In genomic region chr11:108221981-108222685, GRCh38 we compare ENCODE assay signal across 1 cellular context.
TF ChIP-seq lines count a peak whose summit lies in the region.

Gene NPAT (minus strand): TSS chr11:108222638. CDS start chr11:108222536, 102 bp downstream.

TF ChIP-seq in HepG2, 621 proteins besides CTCF, POLR2A, EP300 and RAD21 (continued from another document and continues in another):
- TF ChIP-seq ZNF136 (CRISPR knock-in tag; IDR thresholded peaks at IDR 0.05; ENCODE audit: low read depth) (0 out of 2 replicates have a peak, but pooled peaks have one; percentile 10), TFDP2 (CRISPR knock-in tag; IDR thresholded peaks at IDR 0.05) (no peak), SPEN (CRISPR knock-in tag; IDR thresholded peaks at IDR 0.05; ENCODE audit: low read depth) (no peak), KDM5B (CRISPR knock-in tag; IDR thresholded peaks at IDR 0.05; ENCODE audit: borderline replicate concordance) (no peak), PAXIP1 (CRISPR knock-in tag; conservative IDR thresholded peaks at IDR 0.05) (no peak), HOXA3 (CRISPR knock-in tag; IDR thresholded peaks at IDR 0.05) (no peak), ATF2 (CRISPR knock-in tag; IDR thresholded peaks at IDR 0.05) (no peak), ZNF670 (CRISPR knock-in tag; IDR thresholded peaks at IDR 0.05; ENCODE audit: borderline replicate concordance) (peak; percentile 17; the same call in 1 of the 2 replicates), ZNF775 (CRISPR knock-in tag; IDR thresholded peaks at IDR 0.05; ENCODE audit: borderline replicate concordance) (no peak), ZUFSP (CRISPR knock-in tag; IDR thresholded peaks at IDR 0.05; ENCODE audit: borderline replicate concordance) (no peak), ZNF691 (CRISPR knock-in tag; IDR thresholded peaks at IDR 0.05; ENCODE audit: borderline replicate concordance, low read depth) (no peak), NFIB (CRISPR knock-in tag; IDR thresholded peaks at IDR 0.05; ENCODE audit: borderline replicate concordance) (no peak), POLR2G (IDR thresholded peaks at IDR 0.05; ENCODE audit: low read depth, low read length) (peak; percentile 69), TERF1 (CRISPR knock-in tag; IDR thresholded peaks at IDR 0.05) (no peak), ZNF580 (CRISPR knock-in tag; IDR thresholded peaks at IDR 0.05; ENCODE audit: borderline replicate concordance, low read depth) (no peak), FUBP1 (CRISPR knock-in tag; IDR thresholded peaks at IDR 0.05; ENCODE audit: borderline replicate concordance) (0 out of 2 replicates have a peak, but pooled peaks have one; percentile 63), RNF2 (conservative IDR thresholded peaks at IDR 0.05; ENCODE audit: low read depth) (no peak), THYN1 (CRISPR knock-in tag; IDR thresholded peaks at IDR 0.05; ENCODE audit: borderline replicate concordance, low read depth) (no peak), ZBTB14 (CRISPR knock-in tag; IDR thresholded peaks at IDR 0.05) (0 out of 2 replicates have a peak, but pooled peaks have one; percentile 21), ZNF235 (CRISPR knock-in tag; IDR thresholded peaks at IDR 0.05; ENCODE audit: borderline replicate concordance) (0 out of 2 replicates have a peak, but pooled peaks have one; percentile 60), ZNF792 (CRISPR knock-in tag; IDR thresholded peaks at IDR 0.05) (no peak), MXD1 (CRISPR knock-in tag; IDR thresholded peaks at IDR 0.05) (no peak), ZNF788 (CRISPR knock-in tag; IDR thresholded peaks at IDR 0.05; ENCODE audit: borderline replicate concordance) (0 out of 2 replicates have a peak, but pooled peaks have one; percentile 27), RFXANK (CRISPR knock-in tag; IDR thresholded peaks at IDR 0.05) (no peak), NONO (IDR thresholded peaks at IDR 0.05) (no peak), NONO (CRISPR knock-in tag; conservative IDR thresholded peaks at IDR 0.05) (no peak), KDM5A (IDR thresholded peaks at IDR 0.05; ENCODE audit: borderline replicate concordance, low read length) (no peak), SIN3A (IDR thresholded peaks at IDR 0.05; ENCODE audit: borderline replicate concordance, low read depth, low read length) (peak; percentile 79), ZFP1 (CRISPR knock-in tag; IDR thresholded peaks at IDR 0.05) (no peak), ZNF17 (CRISPR knock-in tag; IDR thresholded peaks at IDR 0.05) (no peak), SIN3B (IDR thresholded peaks at IDR 0.05; ENCODE audit: low read length) (no peak), CBFB (CRISPR knock-in tag; IDR thresholded peaks at IDR 0.05) (no peak), YEATS2 (CRISPR knock-in tag; IDR thresholded peaks at IDR 0.05; ENCODE audit: borderline replicate concordance) (no peak), ZNF274 (CRISPR knock-in tag; IDR thresholded peaks at IDR 0.05) (peak; percentile 48; the same call in 1 of the 2 replicates), PHF20 (CRISPR knock-in tag; IDR thresholded peaks at IDR 0.05) (no peak), ZNF256 (CRISPR knock-in tag; conservative IDR thresholded peaks at IDR 0.05) (peak; percentile 13; the same call in 1 of the 2 replicates), ZNF275 (CRISPR knock-in tag; IDR thresholded peaks at IDR 0.05; ENCODE audit: borderline replicate concordance) (no peak), TP53 (CRISPR knock-in tag; conservative IDR thresholded peaks at IDR 0.05) (no peak), ZNF414 (CRISPR knock-in tag; IDR thresholded peaks at IDR 0.05) (no peak), CBX2 (IDR thresholded peaks at IDR 0.05; ENCODE audit: low read depth, low read length) (no peak), CBX2 (CRISPR knock-in tag; IDR thresholded peaks at IDR 0.05; ENCODE audit: low read depth) (no peak), ZNF616 (CRISPR knock-in tag; IDR thresholded peaks at IDR 0.05; ENCODE audit: low read depth) (no peak), KAT2B (IDR thresholded peaks at IDR 0.05; ENCODE audit: borderline replicate concordance, low read depth, low read length) (no peak), FOXK2 (IDR thresholded peaks at IDR 0.05) (no peak), ARID2 (CRISPR knock-in tag; IDR thresholded peaks at IDR 0.05; ENCODE audit: borderline replicate concordance) (peak; percentile 93), ZNF83 (CRISPR knock-in tag; IDR thresholded peaks at IDR 0.05; ENCODE audit: borderline replicate concordance) (no peak), ZNF160 (CRISPR knock-in tag; IDR thresholded peaks at IDR 0.05) (no peak; the same call in 1 of the 2 replicates), AKAP8 (CRISPR knock-in tag; IDR thresholded peaks at IDR 0.05) (0 out of 2 replicates have a peak, but pooled peaks have one; percentile 26), ZBTB20 (CRISPR knock-in tag; IDR thresholded peaks at IDR 0.05; ENCODE audit: borderline replicate concordance, low read depth) (no peak), PHF8 (CRISPR knock-in tag; IDR thresholded peaks at IDR 0.05) (peak; percentile 76), ISL2 (CRISPR knock-in tag; IDR thresholded peaks at IDR 0.05) (no peak; the same call in 1 of the 2 replicates), ZNF121 (CRISPR knock-in tag; IDR thresholded peaks at IDR 0.05) (no peak), YEATS4 (CRISPR knock-in tag; IDR thresholded peaks at IDR 0.05; ENCODE audit: borderline replicate concordance) (no peak; the same call in 1 of the 2 replicates), U2AF1 (optimal IDR thresholded peaks at IDR 0.05; ENCODE audit: low read depth, low read length) (no peak), ZBTB42 (CRISPR knock-in tag; IDR thresholded peaks at IDR 0.05) (no peak), ZNF234 (CRISPR knock-in tag; conservative IDR thresholded peaks at IDR 0.05) (no peak)
